In the genomic region with DNA sequence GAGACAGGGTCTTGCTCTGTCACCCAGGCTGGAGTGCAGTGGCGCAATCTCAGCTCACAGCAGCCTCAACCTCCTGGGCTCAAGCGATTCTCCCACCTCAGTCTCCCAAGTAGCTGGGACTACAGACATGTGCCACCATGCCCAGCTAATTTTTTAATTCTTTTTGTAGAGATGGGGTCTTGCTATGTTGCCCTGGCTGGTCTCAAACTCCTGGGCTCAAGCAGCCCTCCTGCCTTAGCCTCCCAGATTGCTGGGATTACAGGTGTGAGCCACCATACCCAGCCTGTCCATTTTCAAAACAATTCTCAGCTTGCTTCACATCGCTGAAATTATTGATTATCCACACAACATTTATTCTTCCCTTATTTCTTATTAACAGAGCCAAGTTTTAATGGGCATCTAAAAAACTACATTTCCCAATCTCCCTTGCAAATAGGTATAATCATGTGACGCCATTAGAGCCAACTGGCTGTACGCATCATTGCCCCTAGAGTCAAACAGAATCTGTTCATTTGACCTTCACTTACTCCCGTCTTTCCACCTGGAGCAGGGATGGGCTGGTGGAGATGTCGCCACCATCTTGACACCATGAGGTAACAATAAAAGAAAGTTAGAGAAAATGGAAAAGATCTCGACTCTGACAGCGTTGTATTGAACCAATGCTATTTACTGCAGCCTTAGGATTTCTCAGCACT, we compare ENCODE assay signal across 1 cellular context.
TF ChIP-seq lines count a peak whose summit lies in the region.

No MANE protein-coding gene starts in this region.

TF ChIP-seq in SK-N-SH, 30 proteins besides CTCF, POLR2A, EP300 and RAD21 (continued from another document):
- TF ChIP-seq USF1 (IDR thresholded peaks at IDR 0.05; ENCODE audit: borderline replicate concordance, low read depth) (peak; percentile 91), FOSL2 (IDR thresholded peaks at IDR 0.05; ENCODE audit: borderline replicate concordance, low read depth) (no peak), MXI1 (IDR thresholded peaks at IDR 0.05; ENCODE audit: low read depth, low read length) (no peak)
TF ChIP-seq in SK-N-SH: peak in this region for 1.
